17 cellular contexts compared by ENCODE assay signal in genomic region chr12:82124711-82125110, GRCh38.
DNase-seq lines count a peak whose midpoint lies in the region; ATAC-seq and TF ChIP-seq lines count a peak whose summit lies in the region.
"Had no signal": no experiment of that assay in that cellular context is flagged by ENCODE, and none has a peak within 500 bp of the region (broad histone marks: within the 10 kb centered on the region; RNA-seq: fewer than 3 reads in every experiment).

No MANE protein-coding gene starts in this region.

- no peaks in the 10 kb centered on the region for H3K9me3 ChIP-seq in suprapubic skin
- H3K9me3 ChIP-seq: ovary had no signal

- in situ Hi-C loops in astrocyte of the spinal cord (cut with HindIII; ENCODE audit: low sequenced_read_pairs) = no loop called here

- no peak for TF ChIP-seq EP300 in suprapubic skin (IDR thresholded peaks at IDR 0.05)

- DNase-seq in NCI-H82 (lab: John Stamatoyannopoulos, UW) (peak; percentile 26), NCI-H82 treated with DMSO at 0.1 percent for 48 hours (lab: John Stamatoyannopoulos, UW; ENCODE audit: unreplicated experiment) (no peak), astrocyte of the spinal cord (ENCODE audit: low read depth, low spot score) (peak; percentile 32), foreskin keratinocyte (peak; percentile 48 to 66), suprapubic skin (ENCODE audit: low spot score in 2 of 2) (no peak), NCI-H345 treated with DMSO at 0.1 percent for 48 hours (lab: John Stamatoyannopoulos, UW; ENCODE audit: unreplicated experiment) (no peak), cerebellar nuclear complex (lab: John Stamatoyannopoulos, UW) (no peak)
- DNase-seq: 8988T; anterior cingulate cortex; CD8-positive, alpha-beta memory T cell; effector CD8-positive, alpha-beta T cell; KG1; NCI-H146; ovary; stimulated activated CD4-positive, alpha-beta T cell treated with anti-CD3 and anti-CD28 coated beads, Interleukin-12 subunit alpha, Interleukin-12 subunit beta, amount 100 ng/mL, for 4 hours had no signal

- ATAC-seq in foreskin keratinocyte (peak; percentile 66), GM21717 (IDR thresholded peaks at IDR 0.05; ENCODE audit: unreplicated experiment) (no peak)
- ATAC-seq: activated T-helper 17 cell treated with anti-CD3 and anti-CD28 coated beads, Interleukin-2, amount 50 U/mL, for 72 hours had no signal

- no peak for TF ChIP-seq POLR2A in suprapubic skin (IDR thresholded peaks at IDR 0.05)

- H3K27ac ChIP-seq in foreskin keratinocyte (no peak overlapping the region), suprapubic skin (peak overlapping the region; percentile 69)
- H3K27ac ChIP-seq: ovary had no signal

- 15% methylated on average over 2 of the region's 2 CpGs for WGBS in suprapubic skin

- TF ChIP-seq CTCF in astrocyte of the spinal cord (IDR thresholded peaks at IDR 0.05; ENCODE audit: low read depth, low read length) (no peak), foreskin keratinocyte (conservative IDR thresholded peaks at IDR 0.05) (no peak), suprapubic skin (IDR thresholded peaks at IDR 0.05) (no peak)

- no peaks in the 10 kb centered on the region for H3K36me3 ChIP-seq in suprapubic skin
- H3K36me3 ChIP-seq: ovary had no signal

- H3K4me3 ChIP-seq in astrocyte of the spinal cord (ENCODE audit: low read depth, low read length) = no peak overlapping the region
- H3K4me3 ChIP-seq in suprapubic skin = no peak overlapping the region
- H3K4me3 ChIP-seq: ovary had no signal

- H3K4me1 ChIP-seq in foreskin keratinocyte = no peaks in the 10 kb centered on the region
- no peaks in the 10 kb centered on the region for H3K4me1 ChIP-seq in suprapubic skin

- no peaks in the 10 kb centered on the region for H3K27me3 ChIP-seq in foreskin keratinocyte
- H3K27me3 ChIP-seq in suprapubic skin = no peaks in the 10 kb centered on the region
- H3K27me3 ChIP-seq: ovary had no signal

Comparison
In these comparisons a context has a peak if more than half of its experiments do, and no peak if none do; other contexts are left out.
1. DNase-seq: peak in NCI-H82 (single experiment), astrocyte of the spinal cord (single experiment) and foreskin keratinocyte (2 of 2); none in NCI-H82 treated with DMSO at 0.1 percent for 48 hours (single experiment), suprapubic skin (0 of 2), NCI-H345 treated with DMSO at 0.1 percent for 48 hours (single experiment) and cerebellar nuclear complex (0 of 2).